In genomic region chr19:2221250-2221831, GRCh38 we compare ENCODE assay signal across 14 cellular contexts.
A peak's percentile ranks its signal among the peaks of the same experiment; 100 is the strongest.
DNase-seq lines count a peak whose midpoint lies in the region; ATAC-seq lines count a peak whose summit lies in the region.
"Had no signal": no experiment of that assay in that cellular context is flagged by ENCODE, and none has a peak within 500 bp of the region (broad histone marks: within the 10 kb centered on the region; RNA-seq: fewer than 3 reads in every experiment).

No MANE protein-coding gene starts in this region.

- peak overlapping the region; percentile 68 for H3K9ac ChIP-seq in adipocyte (ENCODE audit: low read length)

- no peak overlapping the region for H3K4me3 ChIP-seq in adipocyte (ENCODE audit: low read length)

- no peaks in the 10 kb centered on the region for H3K9me3 ChIP-seq in adipocyte (ENCODE audit: control insufficient read depth, low read length)

- ATAC-seq in GM18498 (IDR thresholded peaks at IDR 0.05; ENCODE audit: unreplicated experiment) = no peak

- no peaks in the 10 kb centered on the region for H3K27me3 ChIP-seq in adipocyte (replicated peaks; ENCODE audit: control insufficient read depth, insufficient read depth, low read length)

- DNase-seq in EH (ENCODE audit: low read depth) (peak; percentile 11), adipocyte (ENCODE audit: low read depth) (no peak), hepatic stellate cell (ENCODE audit: low spot score) (peak; percentile 59), NCI-H526 (lab: John Stamatoyannopoulos, UW) (no peak), NCI-H774 (lab: John Stamatoyannopoulos, UW) (no peak)
- DNase-seq: activated CD4-positive, alpha-beta T cell treated with anti-CD3 and anti-CD28 coated beads for 48 hours; activated effector memory CD4-positive, alpha-beta T cell treated with Interleukin-2 at 50 U/mL for 16 hours; DND-41; HCEC 1CT; immature natural killer cell; NCI-H2171; stimulated activated CD4-positive, alpha-beta T cell treated with anti-CD3 and anti-CD28 coated beads, Interleukin-4, amount 100 ng/mL, for 4 hours; T-helper 1 cell had no signal

- peaks cover 14% of the 10 kb centered on the region for H3K4me1 ChIP-seq in adipocyte (ENCODE audit: control insufficient read depth, insufficient read depth, low read length)

- peaks cover 56% of the 10 kb centered on the region for H3K36me3 ChIP-seq in adipocyte (ENCODE audit: control insufficient read depth, insufficient read depth, low read length, severe bottlenecking)

Comparison
In these comparisons a context has a peak if more than half of its experiments do, and no peak if none do; other contexts are left out.
1. DNase-seq: peak in EH (single experiment) and hepatic stellate cell (single experiment); none in adipocyte (single experiment), NCI-H526 (0 of 2) and NCI-H774 (single experiment).